ENCODE assay signal across 19 cellular contexts in genomic region chr4:64230709-64231310, GRCh38.
DNase-seq lines count a peak whose midpoint lies in the region; ATAC-seq and TF ChIP-seq lines count a peak whose summit lies in the region.
"Had no signal": no experiment of that assay in that cellular context is flagged by ENCODE, and none has a peak within 500 bp of the region (broad histone marks: within the 10 kb centered on the region; RNA-seq: fewer than 3 reads in every experiment).

No MANE protein-coding gene starts in this region.

- in situ Hi-C loops in GM23248 (cut with MboI) (no loop called here), transverse colon (cut with MboI; ENCODE audit: low pct_ligation_motif_present in 1 of 4, low pct_unique_long_range_greater_than_20kb in 1 of 4, low sequenced_read_pairs in 3 of 4) (no loop called here)

- no peaks in the 10 kb centered on the region for H3K4me1 ChIP-seq in GM23248 (ENCODE audit: insufficient read depth)
- H3K4me1 ChIP-seq in transverse colon, result no peaks in the 10 kb centered on the region
- H3K4me1 ChIP-seq: ascending aorta; BLaER1 treated with 17β-estradiol and CSF1 and Interleukin-3, amounts not matched to agents 10 nM and 100 nM; left lung had no signal

- H3K4me3 ChIP-seq in AG10803 (ENCODE audit: low read length), result no peak overlapping the region
- H3K4me3 ChIP-seq in GM23248, result no peak overlapping the region
- H3K4me3 ChIP-seq in fibroblast of pulmonary artery (replicated peaks; ENCODE audit: low read depth, low read length), result no peak overlapping the region
- H3K4me3 ChIP-seq in transverse colon, result no peak overlapping the region
- H3K4me3 ChIP-seq: ascending aorta; BLaER1 treated with 17β-estradiol and CSF1 and Interleukin-3, amounts not matched to agents 10 nM and 100 nM; left lung had no signal

- H4K20me1 ChIP-seq in GM23248 (ENCODE audit: insufficient read depth), result no peaks in the 10 kb centered on the region
- H4K20me1 ChIP-seq: BLaER1 treated with 17β-estradiol and CSF1 and Interleukin-3, amounts not matched to agents 10 nM and 100 nM had no signal

- H3K4me2 ChIP-seq in GM23248 (ENCODE audit: unreplicated experiment), result no peak overlapping the region
- H3K4me2 ChIP-seq: BLaER1 treated with 17β-estradiol and CSF1 and Interleukin-3, amounts not matched to agents 10 nM and 100 nM had no signal

- no peak for TF ChIP-seq POLR2A in transverse colon (IDR thresholded peaks at IDR 0.05)

- no peaks in the 10 kb centered on the region for H3K27me3 ChIP-seq in GM23248 (replicated peaks; ENCODE audit: insufficient read depth)
- H3K27me3 ChIP-seq in transverse colon, result no peaks in the 10 kb centered on the region
- H3K27me3 ChIP-seq: ascending aorta; BLaER1 treated with 17β-estradiol and CSF1 and Interleukin-3, amounts not matched to agents 10 nM and 100 nM; left lung had no signal

- H3K9me3 ChIP-seq in GM23248 (ENCODE audit: low read depth), result no peaks in the 10 kb centered on the region
- peaks cover 33 to 37% of the 10 kb centered on the region in 2 donors for H3K9me3 ChIP-seq in transverse colon

- DNase-seq in AG10803 (ENCODE audit: low read depth), result peak; percentile 1
- peak; percentile 0 for DNase-seq in GM23248
- peak; percentile 4 for DNase-seq in RPMI8226
- peak; percentile 6 for DNase-seq in fibroblast of pulmonary artery (ENCODE audit: low read depth)
- no peak for DNase-seq in AG08395 (ENCODE audit: low spot score)
- no peak for DNase-seq in globus pallidus (ENCODE audit: low spot score)
- DNase-seq in transverse colon, result no peak
- DNase-seq: activated CD4-positive, alpha-beta T cell treated with anti-CD3 and anti-CD28 coated beads, Interleukin-2, amount 50 U/mL, for 1 hour; effector CD8-positive, alpha-beta T cell; GF-D8; left lung; right cardiac atrium; stimulated activated CD4-positive, alpha-beta T cell treated with anti-CD3 and anti-CD28 coated beads, Interleukin-4, amount 100 ng/mL, for 4 hours; stimulated activated naive B cell treated with anti-CD40 and anti-IgM and Interleukin-4, amounts not matched to agents 10 μg/mL and 1 μg/mL and 100 μg/mL, for 72 hours; T-helper 17 cell had no signal

- H3K36me3 ChIP-seq in GM23248 (ENCODE audit: low read depth), result no peaks in the 10 kb centered on the region
- H3K36me3 ChIP-seq in transverse colon, result no peaks in the 10 kb centered on the region
- H3K36me3 ChIP-seq: ascending aorta; BLaER1 treated with 17β-estradiol and CSF1 and Interleukin-3, amounts not matched to agents 10 nM and 100 nM; left lung had no signal

- H2AFZ ChIP-seq in GM23248, result no peak overlapping the region

- no peak for TF ChIP-seq EP300 in transverse colon (IDR thresholded peaks at IDR 0.05; ENCODE audit: low read depth)

- TF ChIP-seq CTCF in AG10803 (conservative IDR thresholded peaks at IDR 0.05; ENCODE audit: low read length), result no peak
- no peak for TF ChIP-seq CTCF in fibroblast of pulmonary artery (IDR thresholded peaks at IDR 0.05; ENCODE audit: low read length, missing control alignments)
- no peak for TF ChIP-seq CTCF in transverse colon (IDR thresholded peaks at IDR 0.05)

- 29 to 31% methylated on average over 3 of the region's 3 CpGs for WGBS in GM23248 (ENCODE audit: low coverage in 1 of 2, low lambda C conversion rate in 2 of 2, missing lambda C conversion rate in 2 of 2), 2 experiments
- 73 to 83% methylated on average over 2 to 3 of the region's 3 CpGs for WGBS in transverse colon (ENCODE audit: low coverage in 1 of 2), 2 donors

- no peak overlapping the region for H3K9ac ChIP-seq in GM23248
- H3K9ac ChIP-seq: BLaER1 treated with 17β-estradiol and CSF1 and Interleukin-3, amounts not matched to agents 10 nM and 100 nM had no signal

- intact Hi-C loops in transverse colon (cut with DNase I; ENCODE audit: low total_unique reads), result no loop called here

- H3K79me2 ChIP-seq in GM23248 (ENCODE audit: insufficient read depth), result no peaks in the 10 kb centered on the region

- ATAC-seq in GM18907 (IDR thresholded peaks at IDR 0.05; ENCODE audit: unreplicated experiment), result no peak
- ATAC-seq: left lung; natural killer cell treated with Interleukin-12 subunit alpha and Interleukin-12 subunit beta and Interleukin-15 and Interleukin-18, amount 100 ng/mL, for 72 hours; right cardiac atrium; stimulated activated naive B cell treated with anti-CD40 and anti-IgM and Interleukin-4, amounts not matched to agents 10 μg/mL and 1 μg/mL and 100 μg/mL, for 72 hours; T-helper 17 cell had no signal

- no peaks in the 10 kb centered on the region for H3K9me2 ChIP-seq in GM23248 (ENCODE audit: insufficient read depth)

- H3F3A ChIP-seq in GM23248 (ENCODE audit: insufficient read depth), result no peaks in the 10 kb centered on the region

- H3K27ac ChIP-seq in GM23248 (no peak overlapping the region), transverse colon (no peak overlapping the region)
- H3K27ac ChIP-seq: ascending aorta; BLaER1 treated with 17β-estradiol and CSF1 and Interleukin-3, amounts not matched to agents 10 nM and 100 nM; left lung had no signal

Comparison
In these comparisons a context has a peak if more than half of its experiments do, and no peak if none do; other contexts are left out.
1. DNase-seq: peak in AG10803 (single experiment), GM23248 (single experiment), RPMI8226 (single experiment) and fibroblast of pulmonary artery (single experiment); none in AG08395 (single experiment), globus pallidus (single experiment) and transverse colon (single experiment).